ENCODE assay signal across 9 cellular contexts in the genomic region with DNA sequence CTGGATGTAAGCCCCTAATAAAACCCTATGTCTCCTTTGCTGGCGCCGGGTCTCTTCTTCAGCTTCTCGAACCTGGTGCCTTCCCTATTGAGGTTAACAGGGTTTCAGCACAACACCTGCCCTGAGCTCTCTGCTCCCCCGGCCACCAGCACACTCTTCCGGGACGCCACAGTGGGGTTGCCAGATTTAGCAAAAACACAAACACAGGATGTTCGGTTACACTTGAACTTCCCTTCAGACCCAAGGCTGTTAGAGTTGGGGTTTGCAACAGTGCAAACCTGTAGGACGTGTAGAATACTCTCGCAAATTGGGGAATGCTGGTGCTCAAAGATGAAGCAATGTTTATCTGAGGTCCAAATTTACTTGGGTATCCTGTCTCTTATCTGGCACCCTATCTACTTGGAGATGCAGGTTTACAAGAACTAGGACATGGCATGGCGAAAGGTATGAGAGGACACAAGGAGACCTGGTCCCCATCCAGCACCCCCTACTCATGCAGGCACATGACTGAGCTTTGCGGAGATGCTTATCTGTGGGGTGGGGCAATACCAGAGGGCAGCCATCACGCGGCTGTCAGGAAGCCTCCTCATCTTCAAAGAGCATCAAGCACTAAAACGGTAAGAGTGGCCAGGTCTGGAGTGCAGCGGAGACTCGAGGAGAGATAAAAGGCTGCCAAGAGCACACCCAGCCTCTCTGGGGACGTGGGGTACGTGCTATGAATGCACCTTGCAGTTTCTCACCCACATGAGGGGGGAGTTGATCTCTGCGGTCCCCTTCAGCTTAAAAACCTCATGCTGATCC. TPM values are rescaled to one million over a fixed set of nuclear protein-coding genes. Genes with fewer than 3 reads are reported as not detected.
DNase-seq lines count a peak whose midpoint lies in the region; ATAC-seq lines count a peak whose summit lies in the region.
"Had no signal": no experiment of that assay in that cellular context is flagged by ENCODE, and none has a peak within 500 bp of the region (broad histone marks: within the 10 kb centered on the region; RNA-seq: fewer than 3 reads in every experiment).

No MANE protein-coding gene starts in this region.

- peaks cover 0 to 10% of the 10 kb centered on the region in 2 donors for H3K36me3 Mint-ChIP-seq in activated naive CD4-positive, alpha-beta T cell treated with anti-CD3 and anti-CD28 coated beads, Interleukin-2, amount 50 U/mL, for 72 hours

- DNase-seq in GDM1 (lab: John Stamatoyannopoulos, UW): peak; percentile 73
- DNase-seq in NCI-H2107 (lab: John Stamatoyannopoulos, UW): peak; percentile 20
- peak in 1 of 2 donors; percentile 35 for DNase-seq in activated naive CD4-positive, alpha-beta T cell treated with anti-CD3 and anti-CD28 coated beads, Interleukin-2, amount 50 U/mL, for 72 hours (ENCODE audit: low spot score in 2 of 2)
- no peak for DNase-seq in DMS153 treated with DMSO at 0.1 percent for 48 hours (lab: John Stamatoyannopoulos, UW; ENCODE audit: unreplicated experiment)
- DNase-seq in kidney tubule cell (ENCODE audit: low spot score): no peak
- DNase-seq in pons (ENCODE audit: low spot score): no peak
- no peak for DNase-seq in SKM-1 treated with dmso at 0.1 percent for 144 hours (lab: John Stamatoyannopoulos, UW; ENCODE audit: unreplicated experiment)
- DNase-seq: psoas muscle had no signal

- peak; percentile 76 for ATAC-seq in GM21576 (IDR thresholded peaks at IDR 0.05; ENCODE audit: unreplicated experiment)
- peak; percentile 23 to 64 for ATAC-seq in activated naive CD4-positive, alpha-beta T cell treated with anti-CD3 and anti-CD28 coated beads, Interleukin-2, amount 50 U/mL, for 72 hours
- ATAC-seq: psoas muscle had no signal

- peak overlapping the region; percentile 64 to 89 for H3K27ac Mint-ChIP-seq in activated naive CD4-positive, alpha-beta T cell treated with anti-CD3 and anti-CD28 coated beads, Interleukin-2, amount 50 U/mL, for 72 hours

- H3K9me3 Mint-ChIP-seq in activated naive CD4-positive, alpha-beta T cell treated with anti-CD3 and anti-CD28 coated beads, Interleukin-2, amount 50 U/mL, for 72 hours: no peaks in the 10 kb centered on the region

RNA-seq across cellular contexts. Expression of gene SDK2, which starts 52.8 kb away (rescaled TPM):
- 1 to 10 TPM in 1 of 2 donors, under 1 TPM in 1; 0.66 to 1.5 TPM for total RNA-seq in activated naive CD4-positive, alpha-beta T cell treated with anti-CD3 and anti-CD28 coated beads, Interleukin-2, amount 50 U/mL, for 72 hours

Comparison
In these comparisons a context has a peak if more than half of its experiments do, and no peak if none do; other contexts are left out.
1. DNase-seq: peak in GDM1 (single experiment) and NCI-H2107 (single experiment); none in DMS153 treated with DMSO at 0.1 percent for 48 hours (single experiment), kidney tubule cell (single experiment), pons (single experiment) and SKM-1 treated with dmso at 0.1 percent for 144 hours (single experiment).